ENCODE assay signal across 14 cellular contexts in the genomic region with DNA sequence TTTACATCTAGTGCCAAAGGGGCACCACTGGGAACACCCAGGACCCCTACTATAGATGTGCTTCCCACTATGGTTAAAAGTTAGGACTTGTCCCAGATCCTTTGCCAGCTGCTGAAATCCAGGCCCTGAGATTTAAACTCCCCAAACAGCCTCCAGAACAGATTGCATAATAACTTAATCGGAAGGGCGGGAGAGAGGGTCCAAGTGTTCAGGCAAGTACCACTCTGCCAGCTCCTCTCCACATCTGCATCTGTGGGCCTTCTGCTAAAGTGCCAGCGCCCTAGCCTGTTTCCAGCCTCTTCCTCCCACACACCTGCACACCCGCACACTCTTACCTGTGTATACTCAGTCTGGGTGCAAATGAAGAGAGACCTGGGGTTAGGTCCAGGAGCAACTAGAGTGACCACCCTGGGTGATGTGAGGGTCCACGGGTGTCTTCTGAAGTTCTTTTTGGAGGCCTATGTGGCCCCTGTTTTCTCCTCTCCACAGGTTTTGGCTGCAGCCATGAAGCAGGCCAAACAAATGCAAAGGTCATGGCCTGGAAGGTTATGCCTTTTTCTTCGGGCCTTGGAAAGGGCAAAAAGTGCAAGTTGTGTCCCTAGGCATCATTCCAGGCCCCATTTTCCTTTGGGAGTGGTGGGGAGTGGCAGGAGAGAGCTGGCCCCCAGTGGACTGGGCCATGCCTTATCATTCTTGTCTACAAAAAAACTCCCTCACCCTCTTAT. TPM values are rescaled to one million over a fixed set of nuclear protein-coding genes. Genes with fewer than 3 reads are reported as not detected.
A peak's percentile ranks its signal among the peaks of the same experiment; 100 is the strongest.
DNase-seq lines count a peak whose midpoint lies in the region; ATAC-seq and TF ChIP-seq lines count a peak whose summit lies in the region.
"Had no signal": no experiment of that assay in that cellular context is flagged by ENCODE, and none has a peak within 500 bp of the region (broad histone marks: within the 10 kb centered on the region; RNA-seq: fewer than 3 reads in every experiment).

No MANE protein-coding gene starts in this region.

- H2AK9ac ChIP-seq in IMR-90 (replicated peaks; ENCODE audit: low read depth, low read length, poor library complexity) = peak overlapping the region; percentile 48

- H4K91ac ChIP-seq in IMR-90 (ENCODE audit: insufficient read depth, low read depth, low read length) (peak overlapping the region; percentile 24), mesenchymal stem cell (ENCODE audit: low read length) (peak overlapping the region; percentile 73)

- H4K8ac ChIP-seq in IMR-90 (ENCODE audit: low read depth in 2 of 2, low read length in 2 of 2) (peak overlapping the region in 1 of 2 experiments; percentile 56; a peak in 1 of 4 replicates), mesenchymal stem cell (ENCODE audit: low read length) (peak overlapping the region; percentile 57)

- dilution Hi-C loops in IMR-90 (cut with HindIII; ENCODE audit: low sequenced_read_pairs, unreplicated experiment) = no loop called here

- 0 out of 2 replicates have a peak overlapping the region, but pooled peaks have one; percentile 40 for H3K56ac ChIP-seq in IMR-90 (ENCODE audit: extremely low read depth, insufficient read depth, low read length)

- H2BK120ac ChIP-seq in IMR-90 (ENCODE audit: low read depth, low read length) = peak overlapping the region; percentile 18; the same call in 1 of the 2 replicates
- H2BK120ac ChIP-seq in mesenchymal stem cell (ENCODE audit: low read depth, low read length) = no peak overlapping the region

- 0 out of 2 replicates have a peak overlapping the region, but pooled peaks have one; percentile 15 for H3K14ac ChIP-seq in IMR-90 (replicated peaks; ENCODE audit: low read depth, low read length)
- H3K14ac ChIP-seq in mesenchymal stem cell (ENCODE audit: low read length in 2 of 2) = no peak overlapping the region

- TF ChIP-seq POLR2A in IMR-90 (IDR thresholded peaks at IDR 0.05; ENCODE audit: low read depth, low read length) = no peak

- H2BK15ac ChIP-seq in IMR-90 (ENCODE audit: low read depth, low read length) (no peak overlapping the region), mesenchymal stem cell (ENCODE audit: low read depth, poor library complexity, severe bottlenecking) (peak overlapping the region; percentile 65)

- intact Hi-C loops in IMR-90 (cut with micrococcal nuclease) = no loop called here

- H2AK5ac ChIP-seq in IMR-90 (ENCODE audit: low read depth, low read length) (peak overlapping the region; percentile 27; the same call in 1 of the 2 replicates), mesenchymal stem cell (ENCODE audit: low read length, severe bottlenecking) (peak overlapping the region; percentile 26)

- TF ChIP-seq CTCF in IMR-90 (conservative IDR thresholded peaks at IDR 0.05; ENCODE audit: low read depth, low read length) = no peak

- H2BK5ac ChIP-seq in IMR-90 (ENCODE audit: low read depth, low read length, poor library complexity, severe bottlenecking) = peak overlapping the region; percentile 43
- no peak overlapping the region for H2BK5ac ChIP-seq in mesenchymal stem cell (ENCODE audit: low read depth, low read length, poor library complexity, severe bottlenecking)

- peak overlapping the region; percentile 30 for H4K5ac ChIP-seq in IMR-90 (ENCODE audit: low read depth, low read length)

- H2AFZ ChIP-seq in IMR-90 (replicated peaks; ENCODE audit: low read length, poor library complexity) (no peak overlapping the region), mesenchymal stem cell (ENCODE audit: low read depth, low read length) (no peak overlapping the region)

- POLR2A ChIA-PET in IMR-90 (lab: Charles Lee; ENCODE audit: unreplicated experiment) = interaction anchor here (0.6 kb wide), 1 partner anchor 12 kb away, joined by 3 read pairs; no protein-coding TSS in a partner anchor

- peaks cover 4% of the 10 kb centered on the region; the same call in 1 of the 2 replicates for H4K20me1 ChIP-seq in IMR-90 (ENCODE audit: insufficient read depth, low read length)

- in situ Hi-C loops in IMR-90 (cut with MboI; ENCODE audit: low sequenced_read_pairs) = no loop called here

- H3K27ac ChIP-seq in IMR-90 (ENCODE audit: insufficient read depth, low read length) (peak overlapping the region; percentile 63; the same call in 1 of the 2 replicates), mesenchymal stem cell (ENCODE audit: low read length, poor library complexity, severe bottlenecking) (peak overlapping the region; percentile 51), stomach smooth muscle (ENCODE audit: low read length) (peak overlapping the region; percentile 1)
- H3K27ac ChIP-seq: BLaER1 had no signal

- no peak for TF ChIP-seq RAD21 in IMR-90 (IDR thresholded peaks at IDR 0.05; ENCODE audit: low read length)

- no peak overlapping the region for H2BK12ac ChIP-seq in mesenchymal stem cell (ENCODE audit: low read length in 2 of 2)

- BruUV-seq in IMR-90 (replicated peaks; lab: Mats Ljungman, UMichigan) = no TSS peak

- H3K4ac ChIP-seq in IMR-90 (ENCODE audit: low read depth, low read length) (peak overlapping the region; percentile 49; the same call in 1 of the 2 replicates), mesenchymal stem cell (ENCODE audit: low read depth in 1 of 2, low read length in 2 of 2) (peak overlapping the region; percentile 32 to 61)

- no peak overlapping the region for H3K4me3 ChIP-seq in IMR-90 (ENCODE audit: insufficient read depth, low read depth, low read length)
- peak overlapping the region in 1 of 2 experiments; percentile 22 for H3K4me3 ChIP-seq in mesenchymal stem cell (ENCODE audit: insufficient read depth in 1 of 2, low read depth in 1 of 2, low read length in 2 of 2)
- peak overlapping the region in 1 of 2 donors; percentile 40 for H3K4me3 ChIP-seq in stomach smooth muscle (ENCODE audit: low read length in 2 of 2)
- H3K4me3 ChIP-seq: BLaER1, K562 had no signal

- peak overlapping the region; percentile 73; the same call in 1 of the 2 replicates for H3K23ac ChIP-seq in IMR-90 (ENCODE audit: low read depth, low read length)
- H3K23ac ChIP-seq in mesenchymal stem cell (ENCODE audit: low read length in 2 of 2) = no peak overlapping the region

- ATAC-seq in IMR-90 (ENCODE audit: low read depth) (no peak), esophagus mucosa (peak; percentile 16)
- ATAC-seq: K562; naive thymus-derived CD4-positive, alpha-beta T cell had no signal

- 0 out of 2 replicates have a peak overlapping the region, but pooled peaks have one; percentile 26 for H2BK20ac ChIP-seq in IMR-90 (ENCODE audit: low read depth, low read length)

- H3K9me3 ChIP-seq in IMR-90 (ENCODE audit: control insufficient read depth, insufficient read depth, low read length) (no peaks in the 10 kb centered on the region), mesenchymal stem cell (ENCODE audit: control insufficient read depth, low read length) (no peaks in the 10 kb centered on the region), stomach smooth muscle (ENCODE audit: control insufficient read depth in 2 of 2, low read length in 2 of 2) (no peaks in the 10 kb centered on the region)
- H3K9me3 ChIP-seq: BLaER1 had no signal

- no peak overlapping the region; the same call in 1 of the 2 replicates for H3K9ac ChIP-seq in IMR-90 (ENCODE audit: low read depth, low read length)
- H3K9ac ChIP-seq in mesenchymal stem cell (ENCODE audit: low read length) = peak overlapping the region; percentile 10
- no peak overlapping the region for H3K9ac ChIP-seq in stomach smooth muscle (ENCODE audit: low read length in 2 of 2)
- H3K9ac ChIP-seq: BLaER1 had no signal

- peaks cover 32 to 90% of the 10 kb centered on the region in 2 experiments for H3K79me1 ChIP-seq in IMR-90 (ENCODE audit: low read depth in 1 of 2, low read length in 2 of 2)
- no peaks in the 10 kb centered on the region for H3K79me1 ChIP-seq in mesenchymal stem cell (replicated peaks; ENCODE audit: low read length, poor library complexity, severe bottlenecking)

- no CpG with 5 or more reads among the region's 6 CpGs for WGBS in IMR-90 (ENCODE audit: extremely low coverage in 2 of 2, insufficient read length in 1 of 2), 2 experiments
- WGBS in mesenchymal stem cell = 74% methylated on average over 6 of the region's 6 CpGs

- no peak overlapping the region for H3K18ac ChIP-seq in IMR-90 (ENCODE audit: low read depth, low read length)
- peak overlapping the region; percentile 37 to 44 for H3K18ac ChIP-seq in mesenchymal stem cell (ENCODE audit: low read depth in 1 of 2, low read length in 2 of 2)

- H3K27me3 ChIP-seq in IMR-90 (ENCODE audit: control insufficient read depth, insufficient read depth, low read length) = no peaks in the 10 kb centered on the region
- H3K27me3 ChIP-seq in mesenchymal stem cell (ENCODE audit: control insufficient read depth in 1 of 2, insufficient read depth in 1 of 2, low read length in 2 of 2) = no peaks in the 10 kb centered on the region
- no peaks in the 10 kb centered on the region for H3K27me3 ChIP-seq in stomach smooth muscle (ENCODE audit: control insufficient read depth in 1 of 2, insufficient read depth in 2 of 2, low read length in 2 of 2)
- H3K27me3 ChIP-seq: BLaER1 had no signal

- no peak for DNase-seq in IMR-90
- no peak for DNase-seq in mesenchymal stem cell
- no peak for DNase-seq in NCI-H1436 (lab: John Stamatoyannopoulos, UW)
- DNase-seq in DMS114 treated with DMSO at 0.1 percent for 48 hours (lab: John Stamatoyannopoulos, UW; ENCODE audit: unreplicated experiment) = no peak
- DNase-seq in NCI-H1694 treated with DMSO at 0.1 percent for 48 hours (lab: John Stamatoyannopoulos, UW) = no peak
- no peak for DNase-seq in foreskin melanocyte
- DNase-seq: activated T-cell treated with anti-CD3 and anti-CD28 coated beads, Interleukin-2, amount 50 U/mL, for 24 hours; naive thymus-derived CD4-positive, alpha-beta T cell; NCI-H2029 treated with DMSO at 0.1 percent for 48 hours; NCI-H774 had no signal

- H3K4me2 ChIP-seq in IMR-90 (ENCODE audit: low read depth, low read length) (peak overlapping the region; percentile 7; the same call in 1 of the 2 replicates), mesenchymal stem cell (ENCODE audit: low read length, poor library complexity, severe bottlenecking) (no peak overlapping the region)

- H3K36me3 ChIP-seq in IMR-90 (ENCODE audit: control insufficient read depth, insufficient read depth, low read length) (peaks cover 6% of the 10 kb centered on the region; the same call in 1 of the 2 replicates), mesenchymal stem cell (ENCODE audit: control insufficient read depth in 1 of 2, insufficient read depth in 2 of 2, low read depth in 1 of 2, low read length in 2 of 2) (peaks cover 14 to 30% of the 10 kb centered on the region in 2 experiments), stomach smooth muscle (ENCODE audit: control insufficient read depth in 2 of 2, insufficient read depth in 2 of 2, low read length in 2 of 2) (no peaks in the 10 kb centered on the region)
- H3K36me3 ChIP-seq: BLaER1 had no signal

- H3K4me1 ChIP-seq in IMR-90 (ENCODE audit: control insufficient read depth, insufficient read depth, low read length) (peaks cover 54% of the 10 kb centered on the region), mesenchymal stem cell (ENCODE audit: control insufficient read depth, insufficient read depth, low read depth, low read length) (peaks cover 42% of the 10 kb centered on the region), stomach smooth muscle (ENCODE audit: control insufficient read depth, insufficient read depth, low read length) (peaks cover 65% of the 10 kb centered on the region)

- CTCF ChIA-PET in IMR-90 (lab: Yijun Ruan, JAX) = interaction anchor here (0.8 to 1.5 kb wide), 2 partner anchors 27 to 31 kb away, joined by 3 to 4 read pairs; no protein-coding TSS in a partner anchor

- H3K9me1 ChIP-seq in IMR-90 (ENCODE audit: insufficient read depth, low read length) = peaks cover 31% of the 10 kb centered on the region

RNA-seq across cellular contexts. Expression of gene KIRREL1, which starts 29.3 kb away (rescaled TPM):
- 61.9 and 64.7 TPM in 2 replicates for total RNA-seq in IMR-90 (2012; rRNA removed)
- polyA plus RNA-seq in IMR-90 (2012; rRNA removed) = 58.1 and 64.6 TPM in 2 replicates
- 38.9 and 51.3 TPM in 2 replicates for polyA plus RNA-seq in IMR-90 (2012; cell fraction: cytosol; rRNA removed)
- polyA plus RNA-seq in IMR-90 (2012; cell fraction: nucleus; rRNA removed; ENCODE audit: low replicate concordance) = 85.2 and 89.7 TPM in 2 replicates
- total RNA-seq in esophagus mucosa = 9.9 TPM
- polyA plus RNA-seq in mesenchymal stem cell (2013, experiment 1 of 2) = 133 TPM
- 130 TPM for polyA plus RNA-seq in mesenchymal stem cell (2013, experiment 2 of 2)
- total RNA-seq: naive thymus-derived CD4-positive, alpha-beta T cell had no signal
- polyA plus RNA-seq: naive thymus-derived CD4-positive, alpha-beta T cell had no signal

Comparison
In these comparisons a context has a peak if more than half of its experiments do, and no peak if none do; other contexts are left out.
1. H3K27ac ChIP-seq: peak in every context shown above with its lines; median percentile 63 in IMR-90; 51 in mesenchymal stem cell; 1 in stomach smooth muscle.